In genomic region chr15:76359152-76359551, GRCh38 we compare ENCODE assay signal across 18 cellular contexts. TPM values are rescaled to one million over a fixed set of nuclear protein-coding genes. Genes with fewer than 3 reads are reported as not detected.
DNase-seq lines count a peak whose midpoint lies in the region; ATAC-seq and TF ChIP-seq lines count a peak whose summit lies in the region.
"Had no signal": no experiment of that assay in that cellular context is flagged by ENCODE, and none has a peak within 500 bp of the region (broad histone marks: within the 10 kb centered on the region; RNA-seq: fewer than 3 reads in every experiment).

No MANE protein-coding gene starts in this region.

- H3K27ac ChIP-seq in C4-2B (peak overlapping the region; percentile 62), VCaP (peak overlapping the region; percentile 66), RWPE1 (no peak overlapping the region)

- POLR2A ChIA-PET in RWPE1 (lab: Yijun Ruan, JAX; ENCODE audit: low non-redundant PET) = no interaction called here

- ATAC-seq in mucosa of descending colon (peak; percentile 42), HG03354 (IDR thresholded peaks at IDR 0.05; ENCODE audit: poor library complexity, severe bottlenecking, unreplicated experiment) (no peak)
- ATAC-seq: GM12878 had no signal

- DNase-seq in LNCaP clone FGC (ENCODE audit: low read depth) = peak; percentile 61
- peak in 1 of 3 donors; percentile 41 for DNase-seq in mucosa of descending colon
- no peak for DNase-seq in RWPE1 (ENCODE audit: low spot score)
- no peak for DNase-seq in 8988T
- DNase-seq: AML-193; Calu3; CD4-positive, alpha-beta memory T cell; DMS 273 treated with DMSO at 0.1 percent for 48 hours; DMS53; DND-41; EL; H9; IMR-90 had no signal

- H3K36me3 ChIP-seq in mucosa of descending colon (ENCODE audit: low read depth) = no peaks in the 10 kb centered on the region

- intact Hi-C loops in mucosa of descending colon (cut with DNase I, micrococcal nuclease) = no loop called here

- CTCF ChIA-PET in RWPE1 (lab: Yijun Ruan, JAX) = interaction anchor here (0.5 kb wide), 1 partner anchor 44 kb away, joined by 3 read pairs; no protein-coding TSS in a partner anchor

- no peaks in the 10 kb centered on the region for H3K9me3 ChIP-seq in mucosa of descending colon

- no peak for TF ChIP-seq CTCF in C4-2B (conservative IDR thresholded peaks at IDR 0.05)
- no peak for TF ChIP-seq CTCF in LNCaP clone FGC (IDR thresholded peaks at IDR 0.05; ENCODE audit: control insufficient read depth, extremely low read depth, insufficient read depth)
- TF ChIP-seq CTCF in VCaP (conservative IDR thresholded peaks at IDR 0.05) = no peak
- no peak for TF ChIP-seq CTCF in mucosa of descending colon (IDR thresholded peaks at IDR 0.05)
- no peak for TF ChIP-seq CTCF in RWPE1 (conservative IDR thresholded peaks at IDR 0.05; ENCODE audit: low read depth)

- H3K4me1 ChIP-seq in mucosa of descending colon (ENCODE audit: low read depth) = peaks cover 7% of the 10 kb centered on the region

- H3K4me3 ChIP-seq in LNCaP clone FGC (ENCODE audit: low read depth, low read length) (no peak overlapping the region), mucosa of descending colon (no peak overlapping the region)
- H3K4me3 ChIP-seq: GM12878, K562 had no signal

RNA-seq across cellular contexts. Expression of gene ISL2, which starts 22.6 kb away (rescaled TPM):
- 1 to 10 TPM in 1 of 3 donors, under 1 TPM in 2; 0.51 to 2.1 (median 0.87) TPM for total RNA-seq in mucosa of descending colon
- total RNA-seq: CD4-positive, alpha-beta memory T cell had no signal

RNA-seq across cellular contexts. Expression of gene ETFA, which starts 47.9 kb away (rescaled TPM):
- total RNA-seq in mucosa of descending colon = 100 to 1,000 TPM; 172 to 286 (median 213) TPM
